In the genomic region with DNA sequence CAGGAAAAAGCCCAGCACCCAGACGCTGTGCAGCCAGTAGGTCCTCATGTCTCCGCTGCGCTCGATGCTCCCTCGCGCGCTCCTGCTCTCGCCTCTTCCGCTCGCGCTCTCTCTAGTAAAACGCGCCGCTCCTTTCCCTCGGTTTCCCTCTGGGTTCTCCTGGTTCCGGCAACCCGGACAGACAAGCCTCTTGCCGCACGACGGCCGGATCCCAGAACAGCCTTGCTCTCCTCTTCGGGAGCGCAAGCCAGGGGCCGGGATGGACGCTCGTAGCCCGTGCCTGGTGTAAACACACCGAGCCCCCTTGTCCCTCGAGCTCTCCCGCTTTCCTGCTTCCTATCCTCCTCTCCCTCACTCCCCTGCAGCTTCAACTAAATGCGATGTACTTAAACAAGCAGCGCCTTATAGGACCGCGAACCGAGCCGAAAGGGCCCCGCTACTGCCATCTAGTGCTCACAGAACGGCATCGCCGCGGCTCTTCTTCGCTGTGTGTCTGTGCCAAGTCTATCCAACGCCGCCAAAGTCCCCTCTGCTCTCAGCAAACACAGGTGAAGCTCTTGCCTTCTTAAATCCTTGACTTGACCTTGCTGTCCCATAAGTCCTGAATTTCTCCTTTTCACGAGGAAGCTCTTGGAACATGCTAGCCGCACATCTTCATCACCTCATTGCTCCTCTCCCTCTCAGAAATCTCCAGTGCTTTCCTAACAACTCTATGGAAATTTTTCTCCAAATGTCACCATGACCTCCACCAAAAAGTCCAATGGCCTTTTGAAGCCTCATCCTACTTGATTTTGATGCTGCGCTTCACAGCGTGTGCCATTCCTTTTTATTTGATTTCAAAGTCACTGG, we compare ENCODE assay signal across 8 cellular contexts.
DNase-seq lines count a peak whose midpoint lies in the region; ATAC-seq, FAIRE-seq and TF ChIP-seq lines count a peak whose summit lies in the region.

No MANE protein-coding gene starts in this region.

- H3K27me3 ChIP-seq in HCT116 (ENCODE audit: insufficient read depth, low read length) (peaks cover 3% of the 10 kb centered on the region; the same call in 1 of the 2 replicates), Panc1 (ENCODE audit: control insufficient read depth, insufficient read depth, low read length) (peaks cover 2% of the 10 kb centered on the region; the same call in 1 of the 2 replicates), astrocyte (ENCODE audit: insufficient read depth, low read length) (peaks cover 11% of the 10 kb centered on the region), right cardiac atrium (ENCODE audit: control insufficient read depth, insufficient read depth) (peaks cover 4% of the 10 kb centered on the region)

- H3K36me3 Mint-ChIP-seq in astrocyte (ENCODE audit: low read depth, unreplicated experiment) (no peaks in the 10 kb centered on the region), progenitor cell of endocrine pancreas (ENCODE audit: insufficient read depth) (no peaks in the 10 kb centered on the region)

- intact Hi-C loops in HCT116 (cut with micrococcal nuclease) (loop anchor here (5.0 kb wide), 1 partner anchor 630 kb away; no protein-coding TSS in a partner anchor), Panc1 (cut with micrococcal nuclease; ENCODE audit: unreplicated experiment) (loop anchor here (10.0 kb wide), 2 partner anchors 627 to 1223 kb away; no protein-coding TSS in a partner anchor), right cardiac atrium (cut with DNase I) (no loop called here)

- TF ChIP-seq POLR2A in HCT116 (IDR thresholded peaks at IDR 0.05; ENCODE audit: borderline replicate concordance, extremely low read depth, insufficient read depth, insufficient read length) = no peak

- DNase-seq in HCT116 (ENCODE audit: low read depth, low spot score) (peak; percentile 15), Panc1 (ENCODE audit: low read depth, low spot score) (peak; percentile 41), astrocyte (ENCODE audit: low read depth) (peak; percentile 62), right cardiac atrium (peak; percentile 67 to 89 (median 86)), progenitor cell of endocrine pancreas (ENCODE audit: low spot score, unreplicated experiment) (peak; percentile 69), T-helper 9 cell (no peak)

- CTCF ChIA-PET in HCT116 (lab: Charles Lee) (no interaction called here), Panc1 (lab: Charles Lee) (interaction anchor here (0.8 kb wide), 1 partner anchor 258 kb away, joined by 3 read pairs; no protein-coding TSS in a partner anchor)

- H3K4me1 ChIP-seq in HCT116 (ENCODE audit: control insufficient read depth in 1 of 2, insufficient read depth in 2 of 2, low read length in 2 of 2) = no peaks in the 10 kb centered on the region
- H3K4me1 ChIP-seq in Panc1 (ENCODE audit: control insufficient read depth, insufficient read depth, low read length) = no peaks in the 10 kb centered on the region
- peaks cover 9% of the 10 kb centered on the region for H3K4me1 ChIP-seq in astrocyte (ENCODE audit: insufficient read depth, low read length)
- no peaks in the 10 kb centered on the region for H3K4me1 ChIP-seq in right cardiac atrium (ENCODE audit: control insufficient read depth, insufficient read depth, low read length)

- in situ Hi-C loops in Panc1 (cut with HindIII; ENCODE audit: low pct_unique_long_range_greater_than_20kb, low sequenced_read_pairs) = no loop called here

- no peaks in the 10 kb centered on the region for H3K79me2 ChIP-seq in HCT116 (ENCODE audit: insufficient read depth, low read length)
- H3K79me2 ChIP-seq in astrocyte (ENCODE audit: insufficient read depth, low read length) = no peaks in the 10 kb centered on the region

- H2AFZ ChIP-seq in HCT116 (ENCODE audit: low read depth, low read length, poor library complexity, severe bottlenecking) (no peak overlapping the region), astrocyte (ENCODE audit: low read depth, low read length) (peak overlapping the region; percentile 88)

- BruUV-seq in HCT116 (replicated peaks; lab: Mats Ljungman, UMichigan) = no TSS peak
- BruUV-seq in Panc1 (replicated peaks; lab: Mats Ljungman, UMichigan) = no TSS peak

- H4K20me1 ChIP-seq in HCT116 (ENCODE audit: insufficient read depth) = no peaks in the 10 kb centered on the region
- H4K20me1 ChIP-seq in astrocyte (ENCODE audit: insufficient read depth, low read length) = no peaks in the 10 kb centered on the region

- H3K4me1 Mint-ChIP-seq in astrocyte (ENCODE audit: low read depth, unreplicated experiment) (peaks cover 5% of the 10 kb centered on the region), progenitor cell of endocrine pancreas (ENCODE audit: low read depth) (peaks cover 5% of the 10 kb centered on the region)

- no peaks in the 10 kb centered on the region for H3K9me2 ChIP-seq in HCT116 (ENCODE audit: insufficient read depth)

- no peak for FAIRE-seq in astrocyte (lab: Jason Lieb, UNC)

- H3K36me3 ChIP-seq in HCT116 (ENCODE audit: control insufficient read depth in 1 of 2, insufficient read depth in 2 of 2, low read length in 2 of 2) (no peaks in the 10 kb centered on the region), Panc1 (ENCODE audit: control insufficient read depth, insufficient read depth, low read length) (no peaks in the 10 kb centered on the region), astrocyte (ENCODE audit: insufficient read depth, low read length) (no peaks in the 10 kb centered on the region)

- H3K4me3 Mint-ChIP-seq in astrocyte (ENCODE audit: unreplicated experiment) (no peak overlapping the region), progenitor cell of endocrine pancreas (ENCODE audit: low read depth) (no peak overlapping the region)

- POLR2A ChIA-PET in HCT116 (lab: Charles Lee) (no interaction called here), Panc1 (lab: Charles Lee) (no interaction called here)

- TF ChIP-seq CTCF in GM12872 (IDR thresholded peaks at IDR 0.05; ENCODE audit: insufficient read depth, low read depth, low read length) (peak; percentile 96), HCT116 (IDR thresholded peaks at IDR 0.05 in 2 of 3, conservative IDR thresholded peaks at IDR 0.05 in 1 of 3; ENCODE audit: borderline replicate concordance in 1 of 3, insufficient read depth in 1 of 3, low read depth in 2 of 3, low read length in 2 of 3) (peak; percentile 12 to 81 (median 80); a peak in 5 of 6 replicates), LNCAP (IDR thresholded peaks at IDR 0.05) (peak; percentile 87), Panc1 (IDR thresholded peaks at IDR 0.05) (peak; percentile 92), astrocyte (IDR thresholded peaks at IDR 0.05; ENCODE audit: insufficient read depth, low read depth, low read length) (peak; percentile 83), progenitor cell of endocrine pancreas (IDR thresholded peaks at IDR 0.05; ENCODE audit: unreplicated experiment) (peak; percentile 89)

- TF ChIP-seq RAD21 in HCT116 (IDR thresholded peaks at IDR 0.05; ENCODE audit: low read depth) = peak; percentile 41

- ATAC-seq in HCT116 (peak; percentile 97), Panc1 (peak; percentile 96), right cardiac atrium (peak; percentile 94 to 95)

- H3K27ac ChIP-seq in HCT116 (ENCODE audit: low read depth, low read length) (no peak overlapping the region), Panc1 (ENCODE audit: low read length) (no peak overlapping the region), astrocyte (ENCODE audit: low read depth, low read length) (no peak overlapping the region), right cardiac atrium (ENCODE audit: low read length) (no peak overlapping the region)

- H3K9me3 ChIP-seq in HCT116 (ENCODE audit: control insufficient read depth in 1 of 2, insufficient read depth in 1 of 2, low read depth in 1 of 2, low read length in 2 of 2) (no peaks in the 10 kb centered on the region), Panc1 (ENCODE audit: control insufficient read depth, insufficient read depth, low read depth, low read length) (no peaks in the 10 kb centered on the region), astrocyte (ENCODE audit: insufficient read depth, low read depth, low read length) (no peaks in the 10 kb centered on the region), right cardiac atrium (ENCODE audit: control insufficient read depth, low read length) (no peaks in the 10 kb centered on the region)

- H3K9ac ChIP-seq in HCT116 (ENCODE audit: low read length) (no peak overlapping the region), astrocyte (ENCODE audit: low read length) (peak overlapping the region; percentile 54)

- WGBS in right cardiac atrium = 3% methylated on average over 48 of the region's 48 CpGs

- H3K4me3 ChIP-seq in HCT116 (replicated peaks in 1 of 2; ENCODE audit: low read depth in 1 of 2, low read length in 2 of 2) = no peak overlapping the region
- H3K4me3 ChIP-seq in Panc1 (ENCODE audit: low read depth in 2 of 2, low read length in 2 of 2) = peak overlapping the region; percentile 32; a peak in 3 of 4 replicates
- H3K4me3 ChIP-seq in astrocyte (ENCODE audit: insufficient read depth, low read depth, low read length) = peak overlapping the region; percentile 62
- peak overlapping the region; percentile 49 for H3K4me3 ChIP-seq in right cardiac atrium (ENCODE audit: low read length)

- H3K27ac Mint-ChIP-seq in astrocyte (ENCODE audit: unreplicated experiment) (no peak overlapping the region), progenitor cell of endocrine pancreas (no peak overlapping the region)

- RAD21 ChIA-PET in HCT116 (lab: Charles Lee; ENCODE audit: low non-redundant PET in 1 of 2, low total read pairs in 2 of 2, uncharacterized antibody in 2 of 2, unreplicated experiment in 2 of 2) = no interaction called here

- no peaks in the 10 kb centered on the region for H3K9me3 Mint-ChIP-seq in astrocyte (ENCODE audit: unreplicated experiment)
- no peaks in the 10 kb centered on the region for H3K9me3 Mint-ChIP-seq in progenitor cell of endocrine pancreas (ENCODE audit: low read depth)

- peaks cover 7% of the 10 kb centered on the region for H3K27me3 Mint-ChIP-seq in astrocyte (ENCODE audit: low read depth, unreplicated experiment)
- H3K27me3 Mint-ChIP-seq in progenitor cell of endocrine pancreas = peaks cover 20% of the 10 kb centered on the region

- H3K4me2 ChIP-seq in HCT116 (ENCODE audit: low read length) = no peak overlapping the region
- H3K4me2 ChIP-seq in astrocyte (ENCODE audit: low read length) = peak overlapping the region; percentile 97

TF ChIP-seq in HCT116, 20 proteins besides CTCF, POLR2A, EP300 and RAD21:
- no peak for TF ChIP-seq ZNF274 (IDR thresholded peaks at IDR 0.05; ENCODE audit: low read depth, low read length)
- TF ChIP-seq TCF7L2 (IDR thresholded peaks at IDR 0.05; ENCODE audit: borderline replicate concordance, extremely low read depth, insufficient read depth, insufficient read length) = no peak
- no peak for TF ChIP-seq FOSL1 (IDR thresholded peaks at IDR 0.05; ENCODE audit: low read depth)
- no peak for TF ChIP-seq JUND (IDR thresholded peaks at IDR 0.05)
- TF ChIP-seq ELF1 (IDR thresholded peaks at IDR 0.05; ENCODE audit: borderline replicate concordance, low read depth) = no peak

Comparison
In these comparisons a context has a peak if more than half of its experiments do, and no peak if none do; other contexts are left out.
1. H3K4me3 ChIP-seq: peak in Panc1 (2 of 2), astrocyte (single experiment) and right cardiac atrium (single experiment); none in HCT116 (0 of 2).
2. intact Hi-C loops: an anchor here in HCT116 (5.0 kb wide) and Panc1 (10.0 kb wide); none called in right cardiac atrium.
3. Peak in every context shown above with its lines, with median percentiles within 50 percentile points of each other: CTCF ChIP-seq and ATAC-seq.